In genomic region chr9:132242621-132243155, GRCh38 we compare ENCODE assay signal across 11 cellular contexts.
DNase-seq lines count a peak whose midpoint lies in the region; ATAC-seq and TF ChIP-seq lines count a peak whose summit lies in the region.
"Had no signal": no experiment of that assay in that cellular context is flagged by ENCODE, and none has a peak within 500 bp of the region (broad histone marks: within the 10 kb centered on the region; RNA-seq: fewer than 3 reads in every experiment).

No MANE protein-coding gene starts in this region.

- H3K36me3 ChIP-seq in iPS-20b (ENCODE audit: insufficient read depth, low read depth, low read length): no peaks in the 10 kb centered on the region
- no peaks in the 10 kb centered on the region for H3K36me3 ChIP-seq in thoracic aorta

- H3K4me3 Mint-ChIP-seq in activated CD4-positive, alpha-beta T cell treated with anti-CD3 and anti-CD28 coated beads for 36 hours: peak overlapping the region; percentile 84
- H3K4me3 Mint-ChIP-seq in activated CD8-positive, alpha-beta T cell treated with anti-CD3 and anti-CD28 coated beads, Interleukin-2, amount 10 ng/mL, durations not matched to agents 7 days and 5 days: peak overlapping the region; percentile 93

- in situ Hi-C loops in ACHN (cut with HindIII; ENCODE audit: low pct_ligation_motif_present, low pct_unique_long_range_greater_than_20kb, low sequenced_read_pairs): no loop called here

- H3K4me3 ChIP-seq in iPS-20b (ENCODE audit: low read length): peak overlapping the region; percentile 69
- H3K4me3 ChIP-seq in thoracic aorta: peak overlapping the region; percentile 84

- H3K27me3 ChIP-seq in iPS-20b (ENCODE audit: insufficient read depth, low read length) (peaks cover 53% of the 10 kb centered on the region), thoracic aorta (replicated peaks; ENCODE audit: insufficient read depth) (no peaks in the 10 kb centered on the region)

- no peak for TF ChIP-seq CTCF in thoracic aorta (IDR thresholded peaks at IDR 0.05)

- peak overlapping the region; percentile 78 for H3K27ac Mint-ChIP-seq in activated CD4-positive, alpha-beta T cell treated with anti-CD3 and anti-CD28 coated beads for 36 hours
- peak overlapping the region; percentile 86 for H3K27ac Mint-ChIP-seq in activated CD8-positive, alpha-beta T cell treated with anti-CD3 and anti-CD28 coated beads, Interleukin-2, amount 10 ng/mL, durations not matched to agents 7 days and 5 days

- H3K4me1 ChIP-seq in iPS-20b (ENCODE audit: insufficient read depth, low read length) (no peaks in the 10 kb centered on the region), thoracic aorta (ENCODE audit: control insufficient read depth in 1 of 2, low read depth in 2 of 2) (peaks cover 0 to 29% of the 10 kb centered on the region in 2 donors)

- no peaks in the 10 kb centered on the region for H3K9me3 Mint-ChIP-seq in activated CD4-positive, alpha-beta T cell treated with anti-CD3 and anti-CD28 coated beads for 36 hours (ENCODE audit: low read depth)
- no peaks in the 10 kb centered on the region for H3K9me3 Mint-ChIP-seq in activated CD8-positive, alpha-beta T cell treated with anti-CD3 and anti-CD28 coated beads, Interleukin-2, amount 10 ng/mL, durations not matched to agents 7 days and 5 days (ENCODE audit: insufficient read depth)

- intact Hi-C loops in activated CD4-positive, alpha-beta T cell treated with anti-CD3 and anti-CD28 coated beads for 36 hours (cut with DNase I, micrococcal nuclease): loop anchor here in 1 of 2 experiments (2.0 to 10.0 kb wide), 4 partner anchors 608 to 1825 kb away; partner anchors contain the start of genes BRD3, POMT1 and PRRC2B

- peaks cover 2% of the 10 kb centered on the region for H3K27me3 Mint-ChIP-seq in activated CD4-positive, alpha-beta T cell treated with anti-CD3 and anti-CD28 coated beads for 36 hours
- H3K27me3 Mint-ChIP-seq in activated CD8-positive, alpha-beta T cell treated with anti-CD3 and anti-CD28 coated beads, Interleukin-2, amount 10 ng/mL, durations not matched to agents 7 days and 5 days (ENCODE audit: low read depth): peaks cover 21% of the 10 kb centered on the region

- no peaks in the 10 kb centered on the region for H3K36me3 Mint-ChIP-seq in activated CD4-positive, alpha-beta T cell treated with anti-CD3 and anti-CD28 coated beads for 36 hours (ENCODE audit: low read depth)
- no peaks in the 10 kb centered on the region for H3K36me3 Mint-ChIP-seq in activated CD8-positive, alpha-beta T cell treated with anti-CD3 and anti-CD28 coated beads, Interleukin-2, amount 10 ng/mL, durations not matched to agents 7 days and 5 days (ENCODE audit: low read depth)

- CTCF ChIA-PET in activated CD4-positive, alpha-beta T cell treated with anti-CD3 and anti-CD28 coated beads for 36 hours (lab: Charles Lee): interaction anchor here (1.0 kb wide), 1 partner anchor 14 kb away, joined by 4 read pairs; no protein-coding TSS in a partner anchor
- CTCF ChIA-PET in activated CD8-positive, alpha-beta T cell treated with anti-CD3 and anti-CD28 coated beads, Interleukin-2, amount 10 ng/mL, durations not matched to agents 7 days and 5 days (lab: Charles Lee): interaction anchor here (0.8 to 1.6 kb wide), 3 partner anchors 9 to 26 kb away, joined by 3 to 5 read pairs (median 4); no protein-coding TSS in a partner anchor

- H3K9ac ChIP-seq in iPS-20b (ENCODE audit: low read depth, low read length): peak overlapping the region; percentile 41

- H3K4me1 Mint-ChIP-seq in activated CD4-positive, alpha-beta T cell treated with anti-CD3 and anti-CD28 coated beads for 36 hours: peaks cover 7% of the 10 kb centered on the region
- peaks cover 20% of the 10 kb centered on the region for H3K4me1 Mint-ChIP-seq in activated CD8-positive, alpha-beta T cell treated with anti-CD3 and anti-CD28 coated beads, Interleukin-2, amount 10 ng/mL, durations not matched to agents 7 days and 5 days (ENCODE audit: low read depth)

- H3K9me3 ChIP-seq in iPS-20b (ENCODE audit: insufficient read depth, low read depth, low read length): no peaks in the 10 kb centered on the region
- no peaks in the 10 kb centered on the region for H3K9me3 ChIP-seq in thoracic aorta
- H3K9me3 ChIP-seq: mucosa of descending colon had no signal

- POLR2A ChIA-PET in activated CD4-positive, alpha-beta T cell treated with anti-CD3 and anti-CD28 coated beads for 36 hours (lab: Charles Lee): no interaction called here
- POLR2A ChIA-PET in activated CD8-positive, alpha-beta T cell treated with anti-CD3 and anti-CD28 coated beads, Interleukin-2, amount 10 ng/mL, durations not matched to agents 7 days and 5 days (lab: Charles Lee): no interaction called here

- peak; percentile 29 for DNase-seq in activated CD4-positive, alpha-beta T cell treated with anti-CD3 and anti-CD28 coated beads for 36 hours
- no peak for DNase-seq in activated CD4-positive, alpha-beta T cell treated with anti-CD3 and anti-CD28 coated beads for 4 hours
- peak; percentile 33 for DNase-seq in activated CD8-positive, alpha-beta T cell treated with anti-CD3 and anti-CD28 coated beads, Interleukin-2, amount 10 ng/mL, durations not matched to agents 7 days and 5 days
- no peak for DNase-seq in thoracic aorta (ENCODE audit: low spot score)
- no peak for DNase-seq in cortex of kidney (lab: John Stamatoyannopoulos, UW)
- DNase-seq in ACHN: no peak
- DNase-seq: DMS153, NCI-H774 had no signal

- no peak for ATAC-seq in activated CD4-positive, alpha-beta T cell treated with anti-CD3 and anti-CD28 coated beads for 36 hours
- no peak for ATAC-seq in activated CD8-positive, alpha-beta T cell treated with anti-CD3 and anti-CD28 coated beads, Interleukin-2, amount 10 ng/mL, durations not matched to agents 7 days and 5 days
- ATAC-seq in thoracic aorta (ENCODE audit: insufficient number of reproducible peaks, low FRiP score, low read depth): no peak
- ATAC-seq in GM21786 (IDR thresholded peaks at IDR 0.05; ENCODE audit: unreplicated experiment): no peak

- H3K27ac ChIP-seq in iPS-20b (ENCODE audit: low read length) (no peak overlapping the region), thoracic aorta (no peak overlapping the region)

Comparison
In these comparisons a context has a peak if more than half of its experiments do, and no peak if none do; other contexts are left out.
1. DNase-seq: peak in activated CD4-positive, alpha-beta T cell treated with anti-CD3 and anti-CD28 coated beads for 36 hours (single experiment) and activated CD8-positive, alpha-beta T cell treated with anti-CD3 and anti-CD28 coated beads, Interleukin-2, amount 10 ng/mL, durations not matched to agents 7 days and 5 days (single experiment); none in activated CD4-positive, alpha-beta T cell treated with anti-CD3 and anti-CD28 coated beads for 4 hours (0 of 2), thoracic aorta (single experiment), cortex of kidney (single experiment) and ACHN (single experiment).